10 cellular contexts compared by ENCODE assay signal in genomic region chr17:4327638-4328037, GRCh38. TPM values are rescaled to one million over a fixed set of nuclear protein-coding genes. Genes with fewer than 3 reads are reported as not detected.
DNase-seq lines count a peak whose midpoint lies in the region; ATAC-seq and TF ChIP-seq lines count a peak whose summit lies in the region.
"Had no signal": no experiment of that assay in that cellular context is flagged by ENCODE, and none has a peak within 500 bp of the region (broad histone marks: within the 10 kb centered on the region; RNA-seq: fewer than 3 reads in every experiment).

No MANE protein-coding gene starts in this region.

- peak overlapping the region; percentile 98 for H3K27ac ChIP-seq in epithelial cell of prostate
- no peak overlapping the region for H3K27ac ChIP-seq in A673 (ENCODE audit: low read depth, low read length, poor library complexity, severe bottlenecking)

- no TSS peak for BruUV-seq in A673 (replicated peaks; lab: Mats Ljungman, UMichigan)

- H3K9me3 ChIP-seq in MG63 (peaks cover 8% of the 10 kb centered on the region), A673 (ENCODE audit: low read depth, low read length, poor library complexity, severe bottlenecking) (peaks cover 14% of the 10 kb centered on the region)

- no peaks in the 10 kb centered on the region for H3K27me3 ChIP-seq in MG63
- H3K27me3 ChIP-seq in A673 (replicated peaks; ENCODE audit: insufficient read depth, low read depth, low read length, poor library complexity), result no peaks in the 10 kb centered on the region

- H3K36me3 ChIP-seq in MG63 (no peaks in the 10 kb centered on the region), A673 (ENCODE audit: insufficient read depth, low read length, poor library complexity, severe bottlenecking) (no peaks in the 10 kb centered on the region)

- in situ Hi-C loops in Caki2 (cut with HindIII; ENCODE audit: low pct_unique_long_range_greater_than_20kb, low sequenced_read_pairs), result loop anchor here (10.0 kb wide), 1 partner anchor 63 kb away; the partner anchor contains the start of gene ANKFY1

- TF ChIP-seq CTCF in osteocyte (IDR thresholded peaks at IDR 0.05) (no peak), A673 (conservative IDR thresholded peaks at IDR 0.05; ENCODE audit: low read depth, low read length) (no peak)

- intact Hi-C loops in A673 (cut with micrococcal nuclease; ENCODE audit: unreplicated experiment), result no loop called here

- no peak overlapping the region for H3K4me3 Mint-ChIP-seq in osteocyte (ENCODE audit: unreplicated experiment)

- H3K4me1 Mint-ChIP-seq in osteocyte (ENCODE audit: unreplicated experiment), result peaks cover 46% of the 10 kb centered on the region

- H3K27ac Mint-ChIP-seq in osteocyte (ENCODE audit: unreplicated experiment), result peak overlapping the region; percentile 72

- peaks cover 30% of the 10 kb centered on the region for H3K4me1 ChIP-seq in A673 (ENCODE audit: insufficient read depth, low read length, poor library complexity, severe bottlenecking)

- POLR2A ChIA-PET in A673 (lab: Charles Lee; ENCODE audit: low non-redundant PET), result no interaction called here

- no peak overlapping the region for H3K4me3 ChIP-seq in MG63
- H3K4me3 ChIP-seq in A673 (ENCODE audit: low read depth, low read length, poor library complexity, severe bottlenecking), result no peak overlapping the region

- DNase-seq in Caki2 (ENCODE audit: low read depth) (peak; percentile 62), MG63 (peak; percentile 83), epithelial cell of prostate (ENCODE audit: low read depth, low spot score) (peak; percentile 87), osteocyte (ENCODE audit: extremely low spot score, unreplicated experiment) (no peak), A673 (ENCODE audit: low spot score) (no peak), NCI-H1417 treated with DMSO at 0.1 percent for 48 hours (lab: John Stamatoyannopoulos, UW) (no peak), GF-D8 (lab: John Stamatoyannopoulos, UW) (no peak)
- DNase-seq: NCI-H2081 treated with DMSO at 0.1 percent for 48 hours; stimulated activated CD4-positive, alpha-beta T cell treated with anti-CD3 and anti-CD28 coated beads, Interleukin-2, amount 100 ng/mL, for 48 hours had no signal

- no peaks in the 10 kb centered on the region for H3K27me3 Mint-ChIP-seq in osteocyte (ENCODE audit: unreplicated experiment)

- no peak for ATAC-seq in HG02759 (IDR thresholded peaks at IDR 0.05; ENCODE audit: unreplicated experiment)

- H3K9me3 Mint-ChIP-seq in osteocyte (ENCODE audit: unreplicated experiment), result peaks cover 12% of the 10 kb centered on the region

- CTCF ChIA-PET in A673 (lab: Charles Lee), result no interaction called here

- H3K36me3 Mint-ChIP-seq in osteocyte (ENCODE audit: unreplicated experiment), result peaks cover 8% of the 10 kb centered on the region

RNA-seq across cellular contexts. Expression of gene UBE2G1, which starts 38.8 kb away (rescaled TPM):
- 23.6 and 25.7 TPM in 2 replicates for total RNA-seq in Caki2 (2014; rRNA removed; shearing (Covaris generic); ENCODE audit: low replicate concordance)
- 18.9 and 33.9 TPM in 2 replicates for total RNA-seq in MG63 (2014; rRNA removed; shearing (Covaris generic); ENCODE audit: low replicate concordance)
- total RNA-seq in osteocyte, result 61.4 and 65.1 TPM in 2 replicates
- total RNA-seq in A673 (2021), result 107 and 114 TPM in 2 replicates

Comparison
In these comparisons a context has a peak if more than half of its experiments do, and no peak if none do; other contexts are left out.
1. DNase-seq: peak in Caki2 (single experiment), MG63 (single experiment) and epithelial cell of prostate (single experiment); none in osteocyte (single experiment), A673 (single experiment), NCI-H1417 treated with DMSO at 0.1 percent for 48 hours (single experiment) and GF-D8 (single experiment).